Comparison of ENCODE assay signal across 8 cellular contexts in genomic region chr15:58331562-58331902, GRCh38.
DNase-seq lines count a peak whose midpoint lies in the region; ATAC-seq and TF ChIP-seq lines count a peak whose summit lies in the region.

No MANE protein-coding gene starts in this region.

- intact Hi-C loops in left lung (cut with DNase I), result no loop called here
- intact Hi-C loops in upper lobe of right lung (cut with DNase I), result no loop called here

- peak overlapping the region; percentile 45 for H3K4me3 Mint-ChIP-seq in activated T-cell treated with anti-CD3 and anti-CD28 coated beads, Interleukin-2, amount 50 U/mL, for 4 hours

- no peaks in the 10 kb centered on the region for H3K36me3 Mint-ChIP-seq in activated T-cell treated with anti-CD3 and anti-CD28 coated beads, Interleukin-2, amount 50 U/mL, for 4 hours (ENCODE audit: insufficient read depth)

- DNase-seq in activated T-cell treated with anti-CD3 and anti-CD28 coated beads, Interleukin-2, amount 50 U/mL, for 4 hours, result no peak
- DNase-seq in activated T-cell treated with anti-CD3 and anti-CD28 coated beads, Interleukin-2, amount 50 U/mL, for 48 hours, result no peak
- DNase-seq in left lung, result no peak
- no peak for DNase-seq in upper lobe of right lung
- DNase-seq in hippocampal formation (lab: John Stamatoyannopoulos, UW), result no peak
- no peak for DNase-seq in NCI-H2196 (lab: John Stamatoyannopoulos, UW; ENCODE audit: unreplicated experiment)
- DNase-seq in KBM-7, result no peak

- H3K9me3 ChIP-seq in left lung (no peaks in the 10 kb centered on the region), upper lobe of right lung (no peaks in the 10 kb centered on the region)

- H3K27ac ChIP-seq in adipose tissue (ENCODE audit: low read depth, low read length), result peak overlapping the region; percentile 36
- peak overlapping the region; percentile 93 to 97 for H3K27ac ChIP-seq in left lung
- peak overlapping the region; percentile 87 for H3K27ac ChIP-seq in upper lobe of right lung

- H3K4me1 Mint-ChIP-seq in activated T-cell treated with anti-CD3 and anti-CD28 coated beads, Interleukin-2, amount 50 U/mL, for 4 hours (ENCODE audit: low read depth), result peaks cover 42% of the 10 kb centered on the region

- no peak for ATAC-seq in activated T-cell treated with anti-CD3 and anti-CD28 coated beads, Interleukin-2, amount 50 U/mL, for 4 hours
- ATAC-seq in left lung (peak; percentile 40), upper lobe of right lung (peak; percentile 57)

- H3K36me3 ChIP-seq in left lung (no peaks in the 10 kb centered on the region), upper lobe of right lung (no peaks in the 10 kb centered on the region)

- peaks cover 7% of the 10 kb centered on the region for H3K9me3 Mint-ChIP-seq in activated T-cell treated with anti-CD3 and anti-CD28 coated beads, Interleukin-2, amount 50 U/mL, for 4 hours

- no peaks in the 10 kb centered on the region for H3K27me3 Mint-ChIP-seq in activated T-cell treated with anti-CD3 and anti-CD28 coated beads, Interleukin-2, amount 50 U/mL, for 4 hours (ENCODE audit: low read depth)

- H3K4me3 ChIP-seq in left lung (peak overlapping the region in 1 of 2 donors; percentile 3), upper lobe of right lung (no peak overlapping the region)

- H3K27me3 ChIP-seq in left lung (no peaks in the 10 kb centered on the region), upper lobe of right lung (no peaks in the 10 kb centered on the region)

- 24 to 54% (median 26%) methylated on average over 2 of the region's 2 CpGs for WGBS in adipose tissue, 3 donors

- in situ Hi-C loops in KBM-7 (cut with MboI; ENCODE audit: low pct_unique_long_range_greater_than_20kb, low sequenced_read_pairs), result no loop called here

- TF ChIP-seq CTCF in left lung (IDR thresholded peaks at IDR 0.05), result no peak
- no peak for TF ChIP-seq CTCF in upper lobe of right lung (IDR thresholded peaks at IDR 0.05)

- peaks cover 34 to 48% of the 10 kb centered on the region in 2 donors for H3K4me1 ChIP-seq in left lung
- peaks cover 34% of the 10 kb centered on the region for H3K4me1 ChIP-seq in upper lobe of right lung

Comparison
In these comparisons a context has a peak if more than half of its experiments do, and no peak if none do; other contexts are left out.
1. ATAC-seq: peak in left lung (single experiment) and upper lobe of right lung (single experiment); none in activated T-cell treated with anti-CD3 and anti-CD28 coated beads, Interleukin-2, amount 50 U/mL, for 4 hours (0 of 2).
2. H3K27ac ChIP-seq: peak in every context shown above with its lines; median percentile 95 in left lung; 87 in upper lobe of right lung; 36 in adipose tissue.